8 cellular contexts compared by ENCODE assay signal in genomic region chr19:13861392-13861713, GRCh38. TPM values are rescaled to one million over a fixed set of nuclear protein-coding genes. Genes with fewer than 3 reads are reported as not detected.
DNase-seq lines count a peak whose midpoint lies in the region; ATAC-seq, FAIRE-seq and TF ChIP-seq lines count a peak whose summit lies in the region.

No MANE protein-coding gene starts in this region.

- H3K4me1 Mint-ChIP-seq in activated CD8-positive, alpha-beta T cell treated with anti-CD3 and anti-CD28 coated beads, Interleukin-2, amount 10 ng/mL, durations not matched to agents 7 days and 5 days (ENCODE audit: low read depth): peaks cover 48% of the 10 kb centered on the region

- no peak for TF ChIP-seq CTCF in GM10266 (IDR thresholded peaks at IDR 0.05; ENCODE audit: control insufficient read depth, insufficient read depth, low read depth, missing control alignments)
- TF ChIP-seq CTCF in kidney (IDR thresholded peaks at IDR 0.05; ENCODE audit: borderline replicate concordance, extremely low read depth, insufficient read depth): no peak
- no peak for TF ChIP-seq CTCF in thyroid gland (IDR thresholded peaks at IDR 0.05)

- peak overlapping the region; percentile 88 for H3K27ac Mint-ChIP-seq in activated CD8-positive, alpha-beta T cell treated with anti-CD3 and anti-CD28 coated beads, Interleukin-2, amount 10 ng/mL, durations not matched to agents 7 days and 5 days

- intact Hi-C loops in kidney (cut with DNase I) (loop anchor here (10.0 kb wide), 2 partner anchors 87 to 257 kb away; partner anchors contain the start of gene C19orf53), thyroid gland (cut with DNase I) (no loop called here)

- peaks cover 16% of the 10 kb centered on the region for H3K27me3 Mint-ChIP-seq in activated CD8-positive, alpha-beta T cell treated with anti-CD3 and anti-CD28 coated beads, Interleukin-2, amount 10 ng/mL, durations not matched to agents 7 days and 5 days (ENCODE audit: low read depth)

- H3K9me3 ChIP-seq in kidney (ENCODE audit: control insufficient read depth in 1 of 2, low read length in 2 of 2) (no peaks in the 10 kb centered on the region), thyroid gland (no peaks in the 10 kb centered on the region)

- TF ChIP-seq POLR2A in thyroid gland (IDR thresholded peaks at IDR 0.05): no peak

- 47 to 55% methylated on average over 11 of the region's 11 CpGs for WGBS in thyroid gland, 2 donors

- POLR2A ChIA-PET in activated CD8-positive, alpha-beta T cell treated with anti-CD3 and anti-CD28 coated beads, Interleukin-2, amount 10 ng/mL, durations not matched to agents 7 days and 5 days (lab: Charles Lee): interaction anchor here (0.6 to 5.3 kb wide), 15 partner anchors 9 to 575 kb away, joined by 3 to 49 read pairs (median 9); partner anchors contain the start of genes BRME1, C19orf53 and CC2D1A

- H3K4me3 ChIP-seq in kidney (ENCODE audit: low read length in 2 of 2) (peak overlapping the region in 1 of 2 donors; percentile 65), thyroid gland (replicated peaks in 1 of 3) (no peak overlapping the region)

- FAIRE-seq in kidney (lab: Jason Lieb, UNC): no peak

- H3K36me3 ChIP-seq in kidney (ENCODE audit: control insufficient read depth in 1 of 2, insufficient read depth in 2 of 2, low read length in 2 of 2): no peaks in the 10 kb centered on the region
- H3K36me3 ChIP-seq in thyroid gland: no peaks in the 10 kb centered on the region

- CTCF ChIA-PET in activated CD8-positive, alpha-beta T cell treated with anti-CD3 and anti-CD28 coated beads, Interleukin-2, amount 10 ng/mL, durations not matched to agents 7 days and 5 days (lab: Charles Lee): interaction anchor here (0.6 to 4.0 kb wide), 16 partner anchors 12 to 583 kb away, joined by 3 to 71 read pairs (median 10); partner anchors contain the start of genes ASF1B, C19orf53, MRI1 and ZSWIM4

- no peaks in the 10 kb centered on the region for H3K9me3 Mint-ChIP-seq in activated CD8-positive, alpha-beta T cell treated with anti-CD3 and anti-CD28 coated beads, Interleukin-2, amount 10 ng/mL, durations not matched to agents 7 days and 5 days (ENCODE audit: insufficient read depth)

- peak; percentile 22 for ATAC-seq in HG02623 (IDR thresholded peaks at IDR 0.05; ENCODE audit: unreplicated experiment)
- ATAC-seq in activated CD8-positive, alpha-beta T cell treated with anti-CD3 and anti-CD28 coated beads, Interleukin-2, amount 10 ng/mL, durations not matched to agents 7 days and 5 days: peak; percentile 21

- H3K27ac ChIP-seq in kidney (ENCODE audit: low read depth in 2 of 2, low read length in 2 of 2) (peak overlapping the region; percentile 80 to 94), thyroid gland (peak overlapping the region; percentile 75 to 92 (median 89))

- H3K4me1 ChIP-seq in kidney (ENCODE audit: control insufficient read depth in 1 of 2, insufficient read depth in 1 of 2, low read depth in 1 of 2, low read length in 2 of 2) (peaks cover 7 to 16% of the 10 kb centered on the region in 2 donors), thyroid gland (peaks cover 4 to 20% of the 10 kb centered on the region in 2 donors)

- DNase-seq in GM10266 (ENCODE audit: extremely low spot score) (peak; percentile 64), kidney (no peak), thyroid gland (no peak), NCI-H146 (lab: John Stamatoyannopoulos, UW) (no peak), germinal center (ENCODE audit: low spot score) (no peak), OCI-M1 (lab: John Stamatoyannopoulos, UW) (no peak)
- DNase-seq in activated CD8-positive, alpha-beta T cell treated with anti-CD3 and anti-CD28 coated beads, Interleukin-2, amount 10 ng/mL, durations not matched to agents 7 days and 5 days: no peak

- H3K9ac ChIP-seq in kidney (ENCODE audit: low read length in 2 of 2): peak overlapping the region; percentile 24 to 86

- H3K36me3 Mint-ChIP-seq in activated CD8-positive, alpha-beta T cell treated with anti-CD3 and anti-CD28 coated beads, Interleukin-2, amount 10 ng/mL, durations not matched to agents 7 days and 5 days (ENCODE audit: low read depth): no peaks in the 10 kb centered on the region

- H3K27me3 ChIP-seq in thyroid gland: no peaks in the 10 kb centered on the region

- peak overlapping the region; percentile 87 for H3K4me3 Mint-ChIP-seq in activated CD8-positive, alpha-beta T cell treated with anti-CD3 and anti-CD28 coated beads, Interleukin-2, amount 10 ng/mL, durations not matched to agents 7 days and 5 days

RNA-seq across cellular contexts. Expression of gene NANOS3, which starts 15.6 kb away (rescaled TPM):
- total RNA-seq in activated CD8-positive, alpha-beta T cell treated with anti-CD3 and anti-CD28 coated beads, Interleukin-2, amount 10 ng/mL, durations not matched to agents 7 days and 5 days: under 1 TPM; 0.60 to 0.90 TPM
- total RNA-seq in kidney (0.35 TPM), thyroid gland (not detected)
- not detected for polyA plus RNA-seq in kidney (ENCODE audit: insufficient read depth, low read depth, low replicate concordance)

RNA-seq across cellular contexts. Expression of gene BRME1, which starts 44.6 kb away (rescaled TPM):
- total RNA-seq in activated CD8-positive, alpha-beta T cell treated with anti-CD3 and anti-CD28 coated beads, Interleukin-2, amount 10 ng/mL, durations not matched to agents 7 days and 5 days: 1 to 10 TPM; 4.2 to 5.0 TPM
- total RNA-seq in kidney (1.8 TPM), thyroid gland (1 to 10 TPM in 3 of 4 donors, under 1 TPM in 1; 0.34 to 1.7 (median 1.0) TPM)
- 1.5 TPM for polyA plus RNA-seq in kidney (ENCODE audit: insufficient read depth, low read depth, low replicate concordance)

RNA-seq across cellular contexts. Expression of gene CC2D1A, which starts 44.6 kb away (rescaled TPM):
- 10 to 100 TPM; 27.8 to 28.9 TPM for total RNA-seq in activated CD8-positive, alpha-beta T cell treated with anti-CD3 and anti-CD28 coated beads, Interleukin-2, amount 10 ng/mL, durations not matched to agents 7 days and 5 days
- total RNA-seq in kidney (36.9 TPM), thyroid gland (10 to 100 TPM; 29.3 to 36.4 (median 31.3) TPM)
- 28.8 TPM for polyA plus RNA-seq in kidney (ENCODE audit: insufficient read depth, low read depth, low replicate concordance)
